8 cellular contexts compared by ENCODE assay signal in the genomic region with DNA sequence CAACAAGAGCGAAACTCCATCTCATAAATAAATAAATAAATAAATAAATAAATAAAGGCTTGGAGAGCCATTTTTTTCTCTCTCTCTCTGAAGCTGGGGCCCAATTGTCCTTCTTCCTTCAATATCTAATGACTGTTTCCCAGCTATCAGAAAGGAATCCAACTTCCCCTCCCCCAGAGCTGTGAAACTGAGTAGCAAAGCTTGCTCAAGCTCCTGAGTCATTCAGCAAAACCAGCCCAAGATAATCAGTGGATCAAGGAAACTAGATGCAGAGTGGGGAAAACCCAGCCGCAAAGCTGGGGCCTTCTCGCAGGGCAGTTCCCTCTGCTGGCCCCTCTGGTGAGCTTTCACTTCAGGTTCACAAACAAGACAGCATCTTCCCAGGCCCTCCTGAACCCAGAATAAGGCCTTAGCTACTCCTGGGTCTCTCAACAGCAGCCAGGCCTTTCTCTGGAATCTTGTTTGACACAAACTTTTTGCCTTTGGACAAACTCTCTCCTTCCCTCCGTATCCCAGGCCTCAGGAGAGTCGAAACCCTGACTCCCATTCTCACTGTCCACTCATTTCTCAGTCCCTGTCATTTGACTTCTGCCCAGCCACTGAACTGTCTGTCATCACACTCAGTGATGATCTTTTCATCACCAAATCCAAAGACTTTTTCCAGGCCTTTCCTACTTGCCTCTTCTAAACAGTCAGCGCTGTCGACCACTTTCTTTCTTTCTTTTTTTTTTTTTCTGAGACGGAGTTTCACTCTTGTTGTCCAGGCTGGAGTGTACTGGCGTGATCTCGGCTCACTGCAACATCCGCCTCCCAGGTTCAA. TPM values are rescaled to one million over a fixed set of nuclear protein-coding genes. Genes with fewer than 3 reads are reported as not detected.
DNase-seq lines count a peak whose midpoint lies in the region; FAIRE-seq and TF ChIP-seq lines count a peak whose summit lies in the region.

No MANE protein-coding gene starts in this region.

- H3K4me2 ChIP-seq in BLaER1 treated with 17β-estradiol and CSF1 and Interleukin-3, amounts not matched to agents 10 nM and 100 nM, result peak overlapping the region; percentile 42 to 97 (median 87)

- TF ChIP-seq CTCF in GM20000 (IDR thresholded peaks at IDR 0.05; ENCODE audit: extremely low read depth, missing control alignments), result no peak
- TF ChIP-seq CTCF in WERI-Rb-1 (IDR thresholded peaks at IDR 0.05; ENCODE audit: low read depth, low read length), result peak; percentile 21; the same call in 1 of the 2 replicates
- peak; percentile 65 for TF ChIP-seq CTCF in bronchial epithelial cell (IDR thresholded peaks at IDR 0.05; ENCODE audit: insufficient read depth, low read length, severe bottlenecking)

- FAIRE-seq in bronchial epithelial cell (lab: Jason Lieb, UNC), result peak; percentile 32

- H4K20me1 ChIP-seq in BLaER1 treated with 17β-estradiol and CSF1 and Interleukin-3, amounts not matched to agents 10 nM and 100 nM, result no peaks in the 10 kb centered on the region

- no peaks in the 10 kb centered on the region for H3K27me3 ChIP-seq in BLaER1 treated with 17β-estradiol and CSF1 and Interleukin-3, amounts not matched to agents 10 nM and 100 nM
- H3K27me3 ChIP-seq in WERI-Rb-1 (ENCODE audit: insufficient read depth, low read depth, severe bottlenecking), result no peaks in the 10 kb centered on the region
- H3K27me3 ChIP-seq in bronchial epithelial cell (ENCODE audit: control insufficient read depth, insufficient read depth, low read length), result no peaks in the 10 kb centered on the region

- H3K4me3 ChIP-seq in BLaER1 treated with 17β-estradiol and CSF1 and Interleukin-3, amounts not matched to agents 10 nM and 100 nM, result no peak overlapping the region
- H3K4me3 ChIP-seq in WERI-Rb-1 (ENCODE audit: low read depth, low read length) (no peak overlapping the region), bronchial epithelial cell (ENCODE audit: low read depth, low read length) (no peak overlapping the region)

- DNase-seq in GM20000 (ENCODE audit: low spot score), result peak; percentile 77
- peak in 73 of 76 experiments; percentile 12 to 86 (median 62) for DNase-seq in HUDEP-2 (lab: John Stamatoyannopoulos, UW; ENCODE audit: unreplicated experiment in 76 of 76)
- DNase-seq in WERI-Rb-1, result peak; percentile 56
- peak; percentile 99 for DNase-seq in bronchial epithelial cell (ENCODE audit: low read depth)
- DNase-seq in left kidney (ENCODE audit: low read depth, low spot score), result peak; percentile 78
- peak; percentile 74 for DNase-seq in stimulated activated CD4-positive, alpha-beta T cell treated with anti-CD3 and anti-CD28 coated beads, Interleukin-2, amount 100 ng/mL, for 4 hours (ENCODE audit: low read depth)
- no peak for DNase-seq in cerebellar nuclear complex (lab: John Stamatoyannopoulos, UW)

- no peaks in the 10 kb centered on the region for H3K36me3 ChIP-seq in BLaER1 treated with 17β-estradiol and CSF1 and Interleukin-3, amounts not matched to agents 10 nM and 100 nM
- no peaks in the 10 kb centered on the region for H3K36me3 ChIP-seq in WERI-Rb-1
- H3K36me3 ChIP-seq in bronchial epithelial cell (ENCODE audit: control insufficient read depth, insufficient read depth, low read length), result no peaks in the 10 kb centered on the region

- H3K4me1 ChIP-seq in BLaER1 treated with 17β-estradiol and CSF1 and Interleukin-3, amounts not matched to agents 10 nM and 100 nM, result peaks cover 63 to 99% (median 94%) of the 10 kb centered on the region in 10 experiments

- peak overlapping the region; percentile 61 to 90 (median 78) for H3K9ac ChIP-seq in BLaER1 treated with 17β-estradiol and CSF1 and Interleukin-3, amounts not matched to agents 10 nM and 100 nM

- H3K9me3 ChIP-seq in BLaER1 treated with 17β-estradiol and CSF1 and Interleukin-3, amounts not matched to agents 10 nM and 100 nM (replicated peaks in 1 of 11), result no peaks in the 10 kb centered on the region
- H3K9me3 ChIP-seq in WERI-Rb-1 (ENCODE audit: severe bottlenecking), result no peaks in the 10 kb centered on the region

- H3K27ac ChIP-seq in BLaER1 treated with 17β-estradiol and CSF1 and Interleukin-3, amounts not matched to agents 10 nM and 100 nM, result peak overlapping the region; percentile 71 to 99 (median 91)
- H3K27ac ChIP-seq in WERI-Rb-1, result peak overlapping the region; percentile 10; the same call in 1 of the 2 replicates

RNA-seq across cellular contexts. Expression of a gene that starts 18.0 kb away (rescaled TPM):
- total RNA-seq in bronchial epithelial cell, result 221 and 276 TPM in 2 replicates

RNA-seq across cellular contexts. Expression of a gene that starts 57.5 kb away (rescaled TPM):
- 36.6 and 39.8 TPM in 2 replicates for total RNA-seq in bronchial epithelial cell

Comparison
In these comparisons a context has a peak if more than half of its experiments do, and no peak if none do; other contexts are left out.
1. DNase-seq: peak in GM20000 (single experiment), HUDEP-2 (73 of 76), WERI-Rb-1 (single experiment), bronchial epithelial cell (single experiment), left kidney (single experiment) and stimulated activated CD4-positive, alpha-beta T cell treated with anti-CD3 and anti-CD28 coated beads, Interleukin-2, amount 100 ng/mL, for 4 hours (single experiment); none in cerebellar nuclear complex (0 of 2).